Comparison of ENCODE assay signal across 17 cellular contexts in genomic region chr18:58527116-58528010, GRCh38.
DNase-seq lines count a peak whose midpoint lies in the region; ATAC-seq and TF ChIP-seq lines count a peak whose summit lies in the region.
"Had no signal": no experiment of that assay in that cellular context is flagged by ENCODE, and none has a peak within 500 bp of the region (broad histone marks: within the 10 kb centered on the region; RNA-seq: fewer than 3 reads in every experiment).

No MANE protein-coding gene starts in this region.

- H3K4me1 ChIP-seq in BLaER1 = peaks cover 22% of the 10 kb centered on the region
- H3K4me1 ChIP-seq in left lung = no peaks in the 10 kb centered on the region
- no peaks in the 10 kb centered on the region for H3K4me1 ChIP-seq in PC-3 (ENCODE audit: insufficient read depth, low read length)
- no peaks in the 10 kb centered on the region for H3K4me1 ChIP-seq in lower lobe of right lung

- TF ChIP-seq CTCF in HFFc6 (IDR thresholded peaks at IDR 0.05) (no peak), left lung (IDR thresholded peaks at IDR 0.05) (no peak), PC-3 (conservative IDR thresholded peaks at IDR 0.05; ENCODE audit: low read depth, low read length) (no peak), lower lobe of right lung (IDR thresholded peaks at IDR 0.05) (no peak)

- no peaks in the 10 kb centered on the region for H3K9me3 Mint-ChIP-seq in HFFc6
- no peaks in the 10 kb centered on the region for H3K9me3 Mint-ChIP-seq in activated naive CD8-positive, alpha-beta T cell treated with anti-CD3 and anti-CD28 coated beads, Interleukin-2, amount 50 U/mL, for 24 hours
- no peaks in the 10 kb centered on the region for H3K9me3 Mint-ChIP-seq in natural killer cell treated with Interleukin-12 subunit alpha and Interleukin-12 subunit beta and Interleukin-15 and Interleukin-18, amount 100 ng/mL, for 72 hours
- peaks cover 0 to 2% of the 10 kb centered on the region in 2 donors for H3K9me3 Mint-ChIP-seq in stimulated activated naive B cell treated with anti-CD40 and anti-IgM and Interleukin-4, amounts not matched to agents 10 μg/mL and 1 μg/mL and 100 μg/mL, for 72 hours
- H3K9me3 Mint-ChIP-seq: activated T-cell treated with anti-CD3 and anti-CD28 coated beads, Interleukin-2, amount 50 U/mL, for 4 hours; naive thymus-derived CD8-positive, alpha-beta T cell had no signal

- H3K27me3 Mint-ChIP-seq in HFFc6 (ENCODE audit: insufficient read depth) = no peaks in the 10 kb centered on the region
- H3K27me3 Mint-ChIP-seq in activated naive CD8-positive, alpha-beta T cell treated with anti-CD3 and anti-CD28 coated beads, Interleukin-2, amount 50 U/mL, for 24 hours = peaks cover 20% of the 10 kb centered on the region
- peaks cover 5 to 24% of the 10 kb centered on the region in 2 donors for H3K27me3 Mint-ChIP-seq in natural killer cell treated with Interleukin-12 subunit alpha and Interleukin-12 subunit beta and Interleukin-15 and Interleukin-18, amount 100 ng/mL, for 72 hours
- H3K27me3 Mint-ChIP-seq in stimulated activated naive B cell treated with anti-CD40 and anti-IgM and Interleukin-4, amounts not matched to agents 10 μg/mL and 1 μg/mL and 100 μg/mL, for 72 hours = no peaks in the 10 kb centered on the region

- no TSS peak for BruUV-seq in PC-3 (replicated peaks; lab: Mats Ljungman, UMichigan)

- peaks cover 6% of the 10 kb centered on the region; the same call in 1 of the 2 replicates for H3K9me3 ChIP-seq in BLaER1
- H3K9me3 ChIP-seq in left lung = no peaks in the 10 kb centered on the region
- no peaks in the 10 kb centered on the region for H3K9me3 ChIP-seq in PC-3 (ENCODE audit: low read length)
- H3K9me3 ChIP-seq in lower lobe of right lung = no peaks in the 10 kb centered on the region
- H3K9me3 ChIP-seq: right lobe of liver had no signal

- POLR2A ChIA-PET in PC-3 (lab: Charles Lee; ENCODE audit: unreplicated experiment) = interaction anchor here (0.6 kb wide), 1 partner anchor 237 kb away, joined by 3 read pairs; no protein-coding TSS in a partner anchor

- no peak overlapping the region for H2AFZ ChIP-seq in PC-3 (ENCODE audit: low read length)

- no peak overlapping the region for H3K27ac ChIP-seq in BLaER1
- no peak overlapping the region for H3K27ac ChIP-seq in left lung
- no peak overlapping the region for H3K27ac ChIP-seq in PC-3 (ENCODE audit: low read length)
- no peak overlapping the region for H3K27ac ChIP-seq in lower lobe of right lung

- H4K20me1 ChIP-seq in BLaER1 = no peaks in the 10 kb centered on the region
- no peaks in the 10 kb centered on the region for H4K20me1 ChIP-seq in PC-3 (ENCODE audit: low read length)

- H3K36me3 Mint-ChIP-seq in HFFc6 (ENCODE audit: low read depth) = peaks cover 31% of the 10 kb centered on the region
- peaks cover 2% of the 10 kb centered on the region for H3K36me3 Mint-ChIP-seq in activated naive CD8-positive, alpha-beta T cell treated with anti-CD3 and anti-CD28 coated beads, Interleukin-2, amount 50 U/mL, for 24 hours (ENCODE audit: low read depth)
- H3K36me3 Mint-ChIP-seq in natural killer cell treated with Interleukin-12 subunit alpha and Interleukin-12 subunit beta and Interleukin-15 and Interleukin-18, amount 100 ng/mL, for 72 hours = no peaks in the 10 kb centered on the region
- H3K36me3 Mint-ChIP-seq in stimulated activated naive B cell treated with anti-CD40 and anti-IgM and Interleukin-4, amounts not matched to agents 10 μg/mL and 1 μg/mL and 100 μg/mL, for 72 hours = peaks cover 2 to 3% of the 10 kb centered on the region in 2 donors
- H3K36me3 Mint-ChIP-seq: naive thymus-derived CD8-positive, alpha-beta T cell had no signal

- CTCF ChIA-PET in PC-3 (lab: Charles Lee) = interaction anchor here (3.6 kb wide), 1 partner anchor 237 kb away, joined by 24 read pairs; no protein-coding TSS in a partner anchor

- intact Hi-C loops in left lung (cut with DNase I) = no loop called here
- intact Hi-C loops in PC-3 (cut with micrococcal nuclease) = loop anchor here (2.0 to 5.0 kb wide), 2 partner anchors 57 to 145 kb away; partner anchors contain the start of gene MALT1
- intact Hi-C loops in lower lobe of right lung (cut with DNase I) = loop anchor here (5.0 kb wide), 1 partner anchor 240 kb away; no protein-coding TSS in a partner anchor

- ATAC-seq in activated naive CD8-positive, alpha-beta T cell treated with anti-CD3 and anti-CD28 coated beads, Interleukin-2, amount 50 U/mL, for 24 hours = peak; percentile 33
- peak; percentile 42 for ATAC-seq in left lung
- no peak for ATAC-seq in PC-3
- ATAC-seq in natural killer cell treated with Interleukin-12 subunit alpha and Interleukin-12 subunit beta and Interleukin-15 and Interleukin-18, amount 100 ng/mL, for 72 hours = no peak
- no peak for ATAC-seq in stimulated activated naive B cell treated with anti-CD40 and anti-IgM and Interleukin-4, amounts not matched to agents 10 μg/mL and 1 μg/mL and 100 μg/mL, for 72 hours (replicated peaks)
- no peak for ATAC-seq in lower lobe of right lung
- ATAC-seq: activated T-cell treated with anti-CD3 and anti-CD28 coated beads, Interleukin-2, amount 50 U/mL, for 4 hours; naive thymus-derived CD8-positive, alpha-beta T cell; Panc1 had no signal

- H3K4me3 ChIP-seq in BLaER1 (no peak overlapping the region), left lung (no peak overlapping the region), PC-3 (ENCODE audit: low read length) (no peak overlapping the region), lower lobe of right lung (no peak overlapping the region)
- H3K4me3 ChIP-seq: right lobe of liver had no signal

- DNase-seq in HFFc6 (peak; percentile 17), left lung (no peak), PC-3 (no peak), lower lobe of right lung (no peak)
- DNase-seq in activated naive CD8-positive, alpha-beta T cell treated with anti-CD3 and anti-CD28 coated beads, Interleukin-2, amount 50 U/mL, for 24 hours = no peak
- DNase-seq in natural killer cell treated with Interleukin-12 subunit alpha and Interleukin-12 subunit beta and Interleukin-15 and Interleukin-18, amount 100 ng/mL, for 72 hours (ENCODE audit: low spot score) = no peak
- no peak for DNase-seq in stimulated activated naive B cell treated with anti-CD40 and anti-IgM and Interleukin-4, amounts not matched to agents 10 μg/mL and 1 μg/mL and 100 μg/mL, for 72 hours
- DNase-seq: activated CD4-positive, alpha-beta T cell treated with anti-CD3 and anti-CD28 coated beads for 1 hour; activated T-cell treated with anti-CD3 and anti-CD28 coated beads, Interleukin-2, amount 50 U/mL, for 4 hours; KG1; naive thymus-derived CD8-positive, alpha-beta T cell; right lobe of liver; stimulated activated CD4-positive, alpha-beta T cell treated with anti-CD3 and anti-CD28 coated beads, Interleukin-4, amount 100 ng/mL, for 4 hours; stimulated activated naive CD4-positive, alpha-beta T cell treated with Interleukin-2 at 50 U/mL for 16 hours; T-helper 1 cell had no signal

- peak overlapping the region; percentile 25; the same call in 1 of the 2 replicates for H3K4me2 ChIP-seq in BLaER1
- no peak overlapping the region for H3K4me2 ChIP-seq in PC-3 (ENCODE audit: low read length)

- no peaks in the 10 kb centered on the region for H3K79me2 ChIP-seq in PC-3 (ENCODE audit: low read length)

- H3K36me3 ChIP-seq in BLaER1 (no peaks in the 10 kb centered on the region), left lung (no peaks in the 10 kb centered on the region), PC-3 (ENCODE audit: low read depth, low read length) (no peaks in the 10 kb centered on the region), lower lobe of right lung (no peaks in the 10 kb centered on the region)
- H3K36me3 ChIP-seq: right lobe of liver had no signal

- H3K27me3 ChIP-seq in BLaER1 (no peaks in the 10 kb centered on the region), left lung (peaks cover 0 to 3% of the 10 kb centered on the region in 2 donors), PC-3 (ENCODE audit: low read length) (no peaks in the 10 kb centered on the region), lower lobe of right lung (ENCODE audit: low read depth) (no peaks in the 10 kb centered on the region)
- H3K27me3 ChIP-seq: right lobe of liver had no signal

- H3K9ac ChIP-seq in BLaER1 (no peak overlapping the region), PC-3 (ENCODE audit: low read length) (no peak overlapping the region)

- 0 out of 2 replicates have a peak overlapping the region, but pooled peaks have one; percentile 1 for H3K27ac Mint-ChIP-seq in HFFc6
- peak overlapping the region; percentile 19 for H3K27ac Mint-ChIP-seq in activated naive CD8-positive, alpha-beta T cell treated with anti-CD3 and anti-CD28 coated beads, Interleukin-2, amount 50 U/mL, for 24 hours
- no peak overlapping the region for H3K27ac Mint-ChIP-seq in natural killer cell treated with Interleukin-12 subunit alpha and Interleukin-12 subunit beta and Interleukin-15 and Interleukin-18, amount 100 ng/mL, for 72 hours
- H3K27ac Mint-ChIP-seq in stimulated activated naive B cell treated with anti-CD40 and anti-IgM and Interleukin-4, amounts not matched to agents 10 μg/mL and 1 μg/mL and 100 μg/mL, for 72 hours = no peak overlapping the region

- H3K4me3 Mint-ChIP-seq in HFFc6 = no peak overlapping the region
- no peak overlapping the region for H3K4me3 Mint-ChIP-seq in activated naive CD8-positive, alpha-beta T cell treated with anti-CD3 and anti-CD28 coated beads, Interleukin-2, amount 50 U/mL, for 24 hours
- no peak overlapping the region for H3K4me3 Mint-ChIP-seq in natural killer cell treated with Interleukin-12 subunit alpha and Interleukin-12 subunit beta and Interleukin-15 and Interleukin-18, amount 100 ng/mL, for 72 hours
- no peak overlapping the region for H3K4me3 Mint-ChIP-seq in stimulated activated naive B cell treated with anti-CD40 and anti-IgM and Interleukin-4, amounts not matched to agents 10 μg/mL and 1 μg/mL and 100 μg/mL, for 72 hours
- H3K4me3 Mint-ChIP-seq: activated T-cell treated with anti-CD3 and anti-CD28 coated beads, Interleukin-2, amount 50 U/mL, for 4 hours; naive thymus-derived CD8-positive, alpha-beta T cell had no signal

- H3K9me2 ChIP-seq in PC-3 (replicated peaks; ENCODE audit: low read length) = no peaks in the 10 kb centered on the region

- peaks cover 34% of the 10 kb centered on the region for H3K4me1 Mint-ChIP-seq in HFFc6 (ENCODE audit: low read depth)
- H3K4me1 Mint-ChIP-seq in activated naive CD8-positive, alpha-beta T cell treated with anti-CD3 and anti-CD28 coated beads, Interleukin-2, amount 50 U/mL, for 24 hours = peaks cover 54% of the 10 kb centered on the region
- H3K4me1 Mint-ChIP-seq in natural killer cell treated with Interleukin-12 subunit alpha and Interleukin-12 subunit beta and Interleukin-15 and Interleukin-18, amount 100 ng/mL, for 72 hours (ENCODE audit: low read depth in 2 of 2) = peaks cover 5 to 8% of the 10 kb centered on the region in 2 donors
- H3K4me1 Mint-ChIP-seq in stimulated activated naive B cell treated with anti-CD40 and anti-IgM and Interleukin-4, amounts not matched to agents 10 μg/mL and 1 μg/mL and 100 μg/mL, for 72 hours = peaks cover 28 to 49% of the 10 kb centered on the region in 2 donors

- no peaks in the 10 kb centered on the region for H3F3A ChIP-seq in PC-3 (ENCODE audit: low read length, unreplicated experiment)

Comparison
In these comparisons a context has a peak if more than half of its experiments do, and no peak if none do; other contexts are left out.
1. H3K27ac Mint-ChIP-seq: peak in HFFc6 (single experiment) and activated naive CD8-positive, alpha-beta T cell treated with anti-CD3 and anti-CD28 coated beads, Interleukin-2, amount 50 U/mL, for 24 hours (single experiment); none in natural killer cell treated with Interleukin-12 subunit alpha and Interleukin-12 subunit beta and Interleukin-15 and Interleukin-18, amount 100 ng/mL, for 72 hours (0 of 2) and stimulated activated naive B cell treated with anti-CD40 and anti-IgM and Interleukin-4, amounts not matched to agents 10 μg/mL and 1 μg/mL and 100 μg/mL, for 72 hours (single experiment).
2. ATAC-seq: peak in activated naive CD8-positive, alpha-beta T cell treated with anti-CD3 and anti-CD28 coated beads, Interleukin-2, amount 50 U/mL, for 24 hours (single experiment) and left lung (single experiment); none in PC-3 (single experiment), natural killer cell treated with Interleukin-12 subunit alpha and Interleukin-12 subunit beta and Interleukin-15 and Interleukin-18, amount 100 ng/mL, for 72 hours (0 of 2), stimulated activated naive B cell treated with anti-CD40 and anti-IgM and Interleukin-4, amounts not matched to agents 10 μg/mL and 1 μg/mL and 100 μg/mL, for 72 hours (0 of 2) and lower lobe of right lung (0 of 2).
3. intact Hi-C loops: an anchor here in PC-3 (2.0 to 5.0 kb wide) and lower lobe of right lung (5.0 kb wide); none called in left lung.